In genomic region chr7:149181136-149181790, GRCh38 we compare ENCODE assay signal across 2 cellular contexts.
TF ChIP-seq lines count a peak whose summit lies in the region.

No MANE protein-coding gene starts in this region.

TF ChIP-seq in IMR-90, 13 proteins besides CTCF, POLR2A, EP300 and RAD21:
- TF ChIP-seq CHD1 (IDR thresholded peaks at IDR 0.05; ENCODE audit: low read depth, low read length) (no peak), RFX5 (IDR thresholded peaks at IDR 0.05; ENCODE audit: low read depth, low read length) (no peak), RCOR1 (IDR thresholded peaks at IDR 0.05; ENCODE audit: insufficient replicate concordance, low read length) (no peak), BHLHE40 (IDR thresholded peaks at IDR 0.05; ENCODE audit: low read depth, low read length) (no peak), MAFK (IDR thresholded peaks at IDR 0.05; ENCODE audit: low read depth, low read length) (no peak), CEBPB (IDR thresholded peaks at IDR 0.05; ENCODE audit: low read depth, low read length) (no peak), USF2 (IDR thresholded peaks at IDR 0.05; ENCODE audit: low read depth, low read length) (no peak), FOS (IDR thresholded peaks at IDR 0.05; ENCODE audit: low read depth, low read length) (no peak), NFE2L2 (IDR thresholded peaks at IDR 0.05; ENCODE audit: low read depth, low read length) (no peak), MXI1 (IDR thresholded peaks at IDR 0.05; ENCODE audit: borderline replicate concordance, low read depth, low read length) (no peak), MAZ (IDR thresholded peaks at IDR 0.05; ENCODE audit: borderline replicate concordance, low read depth, low read length) (no peak), SMC3 (IDR thresholded peaks at IDR 0.05; ENCODE audit: low read depth, low read length) (no peak)
- TF ChIP-seq, protein P1, sequence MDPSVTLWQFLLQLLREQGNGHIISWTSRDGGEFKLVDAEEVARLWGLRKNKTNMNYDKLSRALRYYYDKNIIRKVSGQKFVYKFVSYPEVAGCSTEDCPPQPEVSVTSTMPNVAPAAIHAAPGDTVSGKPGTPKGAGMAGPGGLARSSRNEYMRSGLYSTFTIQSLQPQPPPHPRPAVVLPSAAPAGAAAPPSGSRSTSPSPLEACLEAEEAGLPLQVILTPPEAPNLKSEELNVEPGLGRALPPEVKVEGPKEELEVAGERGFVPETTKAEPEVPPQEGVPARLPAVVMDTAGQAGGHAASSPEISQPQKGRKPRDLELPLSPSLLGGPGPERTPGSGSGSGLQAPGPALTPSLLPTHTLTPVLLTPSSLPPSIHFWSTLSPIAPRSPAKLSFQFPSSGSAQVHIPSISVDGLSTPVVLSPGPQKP (IDR thresholded peaks at IDR 0.05; ENCODE audit: borderline replicate concordance, low read depth, low read length) = no peak

TF ChIP-seq in WTC11, 78 proteins besides CTCF, POLR2A, EP300 and RAD21:
- TF ChIP-seq MYBL2 (CRISPR knock-in tag; IDR thresholded peaks at IDR 0.05) (no peak), PREB (CRISPR knock-in tag; IDR thresholded peaks at IDR 0.05; ENCODE audit: borderline replicate concordance) (no peak), TEAD1 (CRISPR knock-in tag; IDR thresholded peaks at IDR 0.05) (no peak), GTF2I (CRISPR knock-in tag; conservative IDR thresholded peaks at IDR 0.05) (no peak), SMAD4 (CRISPR knock-in tag; IDR thresholded peaks at IDR 0.05) (no peak), EMX1 (CRISPR knock-in tag; IDR thresholded peaks at IDR 0.05) (no peak)
- TF ChIP-seq, protein P2, sequence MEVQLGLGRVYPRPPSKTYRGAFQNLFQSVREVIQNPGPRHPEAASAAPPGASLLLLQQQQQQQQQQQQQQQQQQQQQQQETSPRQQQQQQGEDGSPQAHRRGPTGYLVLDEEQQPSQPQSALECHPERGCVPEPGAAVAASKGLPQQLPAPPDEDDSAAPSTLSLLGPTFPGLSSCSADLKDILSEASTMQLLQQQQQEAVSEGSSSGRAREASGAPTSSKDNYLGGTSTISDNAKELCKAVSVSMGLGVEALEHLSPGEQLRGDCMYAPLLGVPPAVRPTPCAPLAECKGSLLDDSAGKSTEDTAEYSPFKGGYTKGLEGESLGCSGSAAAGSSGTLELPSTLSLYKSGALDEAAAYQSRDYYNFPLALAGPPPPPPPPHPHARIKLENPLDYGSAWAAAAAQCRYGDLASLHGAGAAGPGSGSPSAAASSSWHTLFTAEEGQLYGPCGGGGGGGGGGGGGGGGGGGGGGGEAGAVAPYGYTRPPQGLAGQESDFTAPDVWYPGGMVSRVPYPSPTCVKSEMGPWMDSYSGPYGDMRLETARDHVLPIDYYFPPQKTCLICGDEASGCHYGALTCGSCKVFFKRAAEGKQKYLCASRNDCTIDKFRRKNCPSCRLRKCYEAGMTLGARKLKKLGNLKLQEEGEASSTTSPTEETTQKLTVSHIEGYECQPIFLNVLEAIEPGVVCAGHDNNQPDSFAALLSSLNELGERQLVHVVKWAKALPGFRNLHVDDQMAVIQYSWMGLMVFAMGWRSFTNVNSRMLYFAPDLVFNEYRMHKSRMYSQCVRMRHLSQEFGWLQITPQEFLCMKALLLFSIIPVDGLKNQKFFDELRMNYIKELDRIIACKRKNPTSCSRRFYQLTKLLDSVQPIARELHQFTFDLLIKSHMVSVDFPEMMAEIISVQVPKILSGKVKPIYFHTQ (CRISPR knock-in tag; IDR thresholded peaks at IDR 0.05) = no peak
- TF ChIP-seq, protein P3, sequence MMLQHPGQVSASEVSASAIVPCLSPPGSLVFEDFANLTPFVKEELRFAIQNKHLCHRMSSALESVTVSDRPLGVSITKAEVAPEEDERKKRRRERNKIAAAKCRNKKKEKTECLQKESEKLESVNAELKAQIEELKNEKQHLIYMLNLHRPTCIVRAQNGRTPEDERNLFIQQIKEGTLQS (CRISPR knock-in tag; conservative IDR thresholded peaks at IDR 0.05) = no peak
